8 cellular contexts compared by ENCODE assay signal in genomic region chr15:74631935-74632560, GRCh38. TPM values are rescaled to one million over a fixed set of nuclear protein-coding genes. Genes with fewer than 3 reads are reported as not detected.
A peak's percentile ranks its signal among the peaks of the same experiment; 100 is the strongest.
DNase-seq lines count a peak whose midpoint lies in the region; ATAC-seq and TF ChIP-seq lines count a peak whose summit lies in the region.

No MANE protein-coding gene starts in this region.

- CTCF ChIA-PET in activated CD8-positive, alpha-beta memory T cell treated with anti-CD3 and anti-CD28 coated beads, Interleukin-2, amount 10 ng/mL, durations not matched to agents 7 days and 5 days (lab: Charles Lee), result interaction anchor here (0.6 to 14.5 kb wide), 39 partner anchors 9 to 781 kb away, joined by 3 to 401 read pairs (median 5); partner anchors contain the start of genes CLK3, CSK and CYP11A1

- DNase-seq in SIG-M5 treated with dmso at 0.1 percent for 504 hours (lab: John Stamatoyannopoulos, UW; ENCODE audit: unreplicated experiment), result peak; percentile 38
- DNase-seq in SIG-M5 (lab: John Stamatoyannopoulos, UW), result no peak
- DNase-seq in NCI-H774 (lab: John Stamatoyannopoulos, UW), result peak; percentile 4
- DNase-seq in activated CD8-positive, alpha-beta memory T cell treated with anti-CD3 and anti-CD28 coated beads, Interleukin-2, amount 10 ng/mL, durations not matched to agents 7 days and 5 days, result peak; percentile 74
- DNase-seq in erythroblast (lab: John Stamatoyannopoulos, UW), result peak; percentile 64 to 82
- peak; percentile 61 to 68 for DNase-seq in thyroid gland
- DNase-seq in NCI-H187 treated with DMSO at 0.1 percent for 48 hours (lab: John Stamatoyannopoulos, UW), result no peak

- H3K9me3 Mint-ChIP-seq in activated CD8-positive, alpha-beta memory T cell treated with anti-CD3 and anti-CD28 coated beads, Interleukin-2, amount 10 ng/mL, durations not matched to agents 7 days and 5 days (ENCODE audit: low read depth), result no peaks in the 10 kb centered on the region
- H3K9me3 Mint-ChIP-seq in nephron, result no peaks in the 10 kb centered on the region

- TF ChIP-seq POLR2A in erythroblast (IDR thresholded peaks at IDR 0.05; ENCODE audit: low read length) (no peak), thyroid gland (IDR thresholded peaks at IDR 0.05) (no peak)

- 74 to 77% methylated on average over 8 of the region's 8 CpGs for WGBS in thyroid gland, 2 donors

- peak; percentile 55 for ATAC-seq in activated CD8-positive, alpha-beta memory T cell treated with anti-CD3 and anti-CD28 coated beads, Interleukin-2, amount 10 ng/mL, durations not matched to agents 7 days and 5 days

- no peaks in the 10 kb centered on the region for H3K9me3 ChIP-seq in thyroid gland

- peaks cover 30% of the 10 kb centered on the region for H3K36me3 Mint-ChIP-seq in activated CD8-positive, alpha-beta memory T cell treated with anti-CD3 and anti-CD28 coated beads, Interleukin-2, amount 10 ng/mL, durations not matched to agents 7 days and 5 days
- H3K36me3 Mint-ChIP-seq in nephron (ENCODE audit: low read depth), result peaks cover 55% of the 10 kb centered on the region

- H3K4me1 ChIP-seq in thyroid gland, result no peaks in the 10 kb centered on the region

- peak overlapping the region; percentile 12 for H3K27ac Mint-ChIP-seq in activated CD8-positive, alpha-beta memory T cell treated with anti-CD3 and anti-CD28 coated beads, Interleukin-2, amount 10 ng/mL, durations not matched to agents 7 days and 5 days
- no peak overlapping the region for H3K27ac Mint-ChIP-seq in nephron

- no peaks in the 10 kb centered on the region for H3K27me3 ChIP-seq in thyroid gland

- no peak overlapping the region for H3K27ac ChIP-seq in thyroid gland

- no peaks in the 10 kb centered on the region for H3K27me3 Mint-ChIP-seq in activated CD8-positive, alpha-beta memory T cell treated with anti-CD3 and anti-CD28 coated beads, Interleukin-2, amount 10 ng/mL, durations not matched to agents 7 days and 5 days
- H3K27me3 Mint-ChIP-seq in nephron (ENCODE audit: low read depth), result no peaks in the 10 kb centered on the region

- intact Hi-C loops in thyroid gland (cut with DNase I), result loop anchor here (5.0 kb wide), 1 partner anchor 325 kb away; the partner anchor contains the start of gene RPP25

- peaks cover 54 to 82% of the 10 kb centered on the region in 2 donors for H3K36me3 ChIP-seq in thyroid gland

- H3K4me3 Mint-ChIP-seq in activated CD8-positive, alpha-beta memory T cell treated with anti-CD3 and anti-CD28 coated beads, Interleukin-2, amount 10 ng/mL, durations not matched to agents 7 days and 5 days, result no peak overlapping the region
- no peak overlapping the region for H3K4me3 Mint-ChIP-seq in nephron

- TF ChIP-seq CTCF in nephron (IDR thresholded peaks at IDR 0.05; ENCODE audit: unreplicated experiment in 3 of 3) (peak; percentile 68 to 77 (median 75)), thyroid gland (IDR thresholded peaks at IDR 0.05) (peak; percentile 40 to 81 (median 50))

- H3K4me3 ChIP-seq in thyroid gland (replicated peaks in 1 of 3), result no peak overlapping the region

- peaks cover 6% of the 10 kb centered on the region for H3K4me1 Mint-ChIP-seq in activated CD8-positive, alpha-beta memory T cell treated with anti-CD3 and anti-CD28 coated beads, Interleukin-2, amount 10 ng/mL, durations not matched to agents 7 days and 5 days
- peaks cover 11% of the 10 kb centered on the region for H3K4me1 Mint-ChIP-seq in nephron

RNA-seq across cellular contexts. Expression of gene CLK3, which starts 16.4 kb away (rescaled TPM):
- 100 to 1,000 TPM; 120 to 140 TPM for total RNA-seq in activated CD8-positive, alpha-beta memory T cell treated with anti-CD3 and anti-CD28 coated beads, Interleukin-2, amount 10 ng/mL, durations not matched to agents 7 days and 5 days
- total RNA-seq in thyroid gland, result 100 to 1,000 TPM in 3 of 4 donors, 10 to 100 TPM in 1; 91.9 to 156 (median 120) TPM

Comparison
In these comparisons a context has a peak if more than half of its experiments do, and no peak if none do; other contexts are left out.
1. DNase-seq: peak in SIG-M5 treated with dmso at 0.1 percent for 504 hours (single experiment), NCI-H774 (single experiment), activated CD8-positive, alpha-beta memory T cell treated with anti-CD3 and anti-CD28 coated beads, Interleukin-2, amount 10 ng/mL, durations not matched to agents 7 days and 5 days (single experiment), erythroblast (2 of 2) and thyroid gland (2 of 2); none in SIG-M5 (single experiment) and NCI-H187 treated with DMSO at 0.1 percent for 48 hours (single experiment).